In genomic region chr10:51342381-51342780, GRCh38 we compare ENCODE assay signal across 21 cellular contexts.
DNase-seq lines count a peak whose midpoint lies in the region; ATAC-seq, FAIRE-seq and TF ChIP-seq lines count a peak whose summit lies in the region.
"Had no signal": no experiment of that assay in that cellular context is flagged by ENCODE, and none has a peak within 500 bp of the region (broad histone marks: within the 10 kb centered on the region; RNA-seq: fewer than 3 reads in every experiment).

No MANE protein-coding gene starts in this region.

- H2AFZ ChIP-seq in PC-3 (ENCODE audit: low read length) (no peak overlapping the region), K562 (ENCODE audit: low read depth, low read length) (no peak overlapping the region)
- H2AFZ ChIP-seq: PC-9 had no signal

- no peak overlapping the region for H3K4me2 ChIP-seq in PC-3 (ENCODE audit: low read length)
- H3K4me2 ChIP-seq in K562 (ENCODE audit: insufficient read depth, low read length) = no peak overlapping the region
- H3K4me2 ChIP-seq: PC-9 had no signal

- TF ChIP-seq POLR2A in K562 (conservative IDR thresholded peaks at IDR 0.05) = no peak

- CTCF ChIA-PET in PC-3 (lab: Charles Lee) = interaction anchor here (0.6 kb wide), 1 partner anchor 78 kb away, joined by 3 read pairs; no protein-coding TSS in a partner anchor
- CTCF ChIA-PET in K562 (lab: Yijun Ruan, JAX; ENCODE audit: low intra/inter-chr PET ratio) = no interaction called here

- H3K79me2 ChIP-seq in PC-3 (ENCODE audit: low read length) = no peaks in the 10 kb centered on the region
- H3K79me2 ChIP-seq in K562 (ENCODE audit: control insufficient read depth, insufficient read depth, low read length) = no peaks in the 10 kb centered on the region

- in situ Hi-C loops in K562 (cut with MboI) = no loop called here

- H3K27ac ChIP-seq in PC-3 (ENCODE audit: low read length) = no peak overlapping the region
- no peak overlapping the region for H3K27ac ChIP-seq in K562 (ENCODE audit: extremely low read depth, low read depth, low read length)
- H3K27ac ChIP-seq in pancreas = no peak overlapping the region
- H3K27ac ChIP-seq: PC-9 had no signal

- H3K9ac ChIP-seq in PC-3 (ENCODE audit: low read length) = no peak overlapping the region
- H3K9ac ChIP-seq in K562 (ENCODE audit: insufficient read depth in 1 of 2, low read depth in 2 of 2, low read length in 2 of 2) = no peak overlapping the region

- intact Hi-C loops in PC-3 (cut with micrococcal nuclease) (no loop called here), K562 (cut with micrococcal nuclease) (no loop called here), pancreas (cut with DNase I) (no loop called here)

- TF ChIP-seq EP300 in K562 (IDR thresholded peaks at IDR 0.05; ENCODE audit: low read length) = no peak

- H3K9me2 ChIP-seq in PC-3 (replicated peaks; ENCODE audit: low read length) = no peaks in the 10 kb centered on the region

- WGBS in K562 (ENCODE audit: insufficient coverage, low coverage, missing lambda C conversion rate) = 0% methylated on average over 1 of the region's 1 CpG
- 90 to 96% methylated on average over 1 of the region's 1 CpG for WGBS in pancreas, 2 donors

- H3K36me3 ChIP-seq in PC-3 (ENCODE audit: low read depth, low read length) (no peaks in the 10 kb centered on the region), K562 (ENCODE audit: control insufficient read depth, insufficient read depth, low read length) (no peaks in the 10 kb centered on the region), pancreas (no peaks in the 10 kb centered on the region)

- DNase-seq in CD1c-positive myeloid dendritic cell (ENCODE audit: extremely low spot score) (peak; percentile 21), PC-3 (peak; percentile 28), K562 (ENCODE audit: extremely low read depth in 1 of 4, low spot score in 3 of 4) (no peak), fibroblast of the aortic adventitia (ENCODE audit: low read depth) (peak; percentile 58), pancreas (no peak)
- DNase-seq: EL, GF-D8, H7, KG1, NCI-H1694, NCI-H2081 treated with DMSO at 0.1 percent for 48 hours, NCI-H2171 treated with DMSO at 0.1 percent for 48 hours, NCI-H446, NCI-H526, PC-9, RPMI8226, SHP77 had no signal

- ATAC-seq in PC-3 = no peak
- no peak for ATAC-seq in K562
- ATAC-seq in HG03108 (IDR thresholded peaks at IDR 0.05; ENCODE audit: unreplicated experiment) = no peak
- ATAC-seq in pancreas = no peak
- ATAC-seq in HG02970 (IDR thresholded peaks at IDR 0.05; ENCODE audit: low FRiP score, unreplicated experiment) = no peak
- no peak for ATAC-seq in HG03175 (IDR thresholded peaks at IDR 0.05; ENCODE audit: unreplicated experiment)

- H3K4me3 ChIP-seq in PC-3 (ENCODE audit: low read length) (no peak overlapping the region), K562 (no peak overlapping the region), fibroblast of the aortic adventitia (ENCODE audit: low read depth, low read length) (no peak overlapping the region), pancreas (no peak overlapping the region)
- H3K4me3 ChIP-seq: PC-9 had no signal

- H3K27me3 ChIP-seq in PC-3 (ENCODE audit: low read length) (no peaks in the 10 kb centered on the region), K562 (ENCODE audit: control insufficient read depth in 2 of 2, insufficient read depth in 2 of 2, low read length in 2 of 2) (no peaks in the 10 kb centered on the region), pancreas (no peaks in the 10 kb centered on the region)

- POLR2A ChIA-PET in PC-3 (lab: Charles Lee; ENCODE audit: unreplicated experiment) (interaction anchor here (0.6 kb wide), 1 partner anchor 539 kb away, joined by 3 read pairs; no protein-coding TSS in a partner anchor), K562 (lab: Yijun Ruan, JAX) (no interaction called here)

- H4K20me1 ChIP-seq in PC-3 (ENCODE audit: low read length) (no peaks in the 10 kb centered on the region), K562 (replicated peaks; ENCODE audit: control insufficient read depth, insufficient read depth, low read length) (no peaks in the 10 kb centered on the region)

- TF ChIP-seq CTCF in PC-3 (conservative IDR thresholded peaks at IDR 0.05; ENCODE audit: low read depth, low read length) (no peak), K562 (IDR thresholded peaks at IDR 0.05 in 2 of 3, conservative IDR thresholded peaks at IDR 0.05 in 1 of 3; ENCODE audit: insufficient read depth in 2 of 3, low read depth in 1 of 3, low read length in 3 of 3) (no peak), fibroblast of the aortic adventitia (IDR thresholded peaks at IDR 0.05; ENCODE audit: insufficient read depth, low read length) (no peak), pancreas (IDR thresholded peaks at IDR 0.05) (no peak)

- no peak for FAIRE-seq in K562 (lab: Jason Lieb, UNC)
- no peak for FAIRE-seq in pancreas (lab: Jason Lieb, UNC)
- FAIRE-seq: A204.1 had no signal

- H3K9me1 ChIP-seq in K562 (ENCODE audit: control insufficient read depth, insufficient read depth, low read length) = no peaks in the 10 kb centered on the region

- BruUV-seq in PC-3 (replicated peaks; lab: Mats Ljungman, UMichigan) (no TSS peak), K562 (replicated peaks; lab: Mats Ljungman, UMichigan) (no TSS peak)

- H3K4me1 ChIP-seq in PC-3 (ENCODE audit: insufficient read depth, low read length) (peaks cover 15% of the 10 kb centered on the region), K562 (replicated peaks in 1 of 2; ENCODE audit: control insufficient read depth in 2 of 2, insufficient read depth in 2 of 2, low read length in 2 of 2) (no peaks in the 10 kb centered on the region), pancreas (peaks cover 0 to 6% (median 0%) of the 10 kb centered on the region in 3 donors)

- no peaks in the 10 kb centered on the region for H3F3A ChIP-seq in PC-3 (ENCODE audit: low read length, unreplicated experiment)

- TF ChIP-seq RAD21 in K562 (CRISPR knock-in tag; conservative IDR thresholded peaks at IDR 0.05 in 1 of 2, IDR thresholded peaks at IDR 0.05 in 1 of 2) = no peak

- H3K9me3 ChIP-seq in PC-3 (ENCODE audit: low read length) = no peaks in the 10 kb centered on the region
- no peaks in the 10 kb centered on the region for H3K9me3 ChIP-seq in K562 (replicated peaks; ENCODE audit: control insufficient read depth, insufficient read depth, low read depth, low read length)
- H3K9me3 ChIP-seq in pancreas = no peaks in the 10 kb centered on the region

TF ChIP-seq in K562, 482 proteins besides CTCF, POLR2A, EP300 and RAD21:
- TF ChIP-seq MAFF (IDR thresholded peaks at IDR 0.05; ENCODE audit: low read length) = peak; percentile 61
- TF ChIP-seq C11orf30 (IDR thresholded peaks at IDR 0.05; ENCODE audit: low read depth) = peak; percentile 28; the same call in 1 of the 2 replicates
- TF ChIP-seq MAFK (IDR thresholded peaks at IDR 0.05; ENCODE audit: low read length) = peak; percentile 57; the same call in 1 of the 2 replicates
- TF ChIP-seq WHSC1 (IDR thresholded peaks at IDR 0.05; ENCODE audit: low read length) = no peak
- no peak for TF ChIP-seq ZNF165 (CRISPR knock-in tag; IDR thresholded peaks at IDR 0.05; ENCODE audit: borderline replicate concordance)
- peak; percentile 57; the same call in 1 of the 2 replicates for TF ChIP-seq ZNF316 (IDR thresholded peaks at IDR 0.05)

Comparison
In these comparisons a context has a peak if more than half of its experiments do, and no peak if none do; other contexts are left out.
1. DNase-seq: peak in CD1c-positive myeloid dendritic cell (single experiment), PC-3 (single experiment) and fibroblast of the aortic adventitia (single experiment); none in K562 (0 of 4) and pancreas (0 of 6).